ENCODE assay signal across 24 cellular contexts in genomic region chr2:216071452-216071851, GRCh38. TPM values are rescaled to one million over a fixed set of nuclear protein-coding genes. Genes with fewer than 3 reads are reported as not detected.
"Had no signal": no experiment of that assay in that cellular context is flagged by ENCODE, and none has a peak within 500 bp of the region (broad histone marks: within the 10 kb centered on the region; RNA-seq: fewer than 3 reads in every experiment).

No MANE protein-coding gene starts in this region.

- H3K9me3 Mint-ChIP-seq: activated CD8-positive, alpha-beta T cell treated with anti-CD3 and anti-CD28 coated beads for 36 hours; activated naive CD8-positive, alpha-beta T cell treated with anti-CD3 and anti-CD28 coated beads, Interleukin-2, amount 10 ng/mL, durations not matched to agents 7 days and 5 days; activated T-cell treated with anti-CD3 and anti-CD28 coated beads, Interleukin-2, amount 50 U/mL, for 72 hours; central memory CD8-positive, alpha-beta T cell had no signal

- H3K9me3 ChIP-seq: Peyer's patch had no signal

- H3K27ac ChIP-seq: KMS-11, Peyer's patch, RWPE1, VCaP had no signal

- H3K9ac ChIP-seq: KMS-11 had no signal

- H3K4me3 Mint-ChIP-seq: activated CD8-positive, alpha-beta T cell treated with anti-CD3 and anti-CD28 coated beads for 36 hours; activated naive CD8-positive, alpha-beta T cell treated with anti-CD3 and anti-CD28 coated beads, Interleukin-2, amount 10 ng/mL, durations not matched to agents 7 days and 5 days; activated T-cell treated with anti-CD3 and anti-CD28 coated beads, Interleukin-2, amount 50 U/mL, for 72 hours; central memory CD8-positive, alpha-beta T cell had no signal

- H3K27me3 ChIP-seq: Peyer's patch had no signal

- DNase-seq: activated CD4-positive, alpha-beta T cell treated with anti-CD3 and anti-CD28 coated beads for 4 hours; activated CD8-positive, alpha-beta memory T cell treated with anti-CD3 and anti-CD28 coated beads, Interleukin-2, amount 50 U/mL, for 4 hours; activated CD8-positive, alpha-beta T cell treated with anti-CD3 and anti-CD28 coated beads for 36 hours; activated naive CD4-positive, alpha-beta T cell treated with anti-CD3 and anti-CD28 coated beads, Interleukin-2, amount 50 U/mL, for 16 hours; activated naive CD8-positive, alpha-beta T cell treated with anti-CD3 and anti-CD28 coated beads, Interleukin-2, amount 10 ng/mL, durations not matched to agents 7 days and 5 days; activated T-cell treated with anti-CD3 and anti-CD28 coated beads, Interleukin-2, amount 50 U/mL, for 72 hours; aorta; NCI-H1092; NCI-H1417 treated with DMSO at 0.1 percent for 48 hours; NCI-H2029; NCI-H2107; NCI-H2171 treated with DMSO at 0.1 percent for 48 hours; NCI-H226; NCI-H526 treated with DMSO at 0.1 percent for 48 hours; NCI-H82; NK-92 treated with Interleukin-12 subunit alpha and Interleukin-12 subunit beta, amount 100 ng/mL, for 24 hours; Peyer's patch; Right ventricle myocardium superior; T-helper 2 cell; T1000 had no signal

- ATAC-seq: activated CD8-positive, alpha-beta T cell treated with anti-CD3 and anti-CD28 coated beads for 36 hours; activated T-cell treated with anti-CD3 and anti-CD28 coated beads, Interleukin-2, amount 50 U/mL, for 72 hours had no signal

- H3K27ac Mint-ChIP-seq: activated CD8-positive, alpha-beta T cell treated with anti-CD3 and anti-CD28 coated beads for 36 hours; activated naive CD8-positive, alpha-beta T cell treated with anti-CD3 and anti-CD28 coated beads, Interleukin-2, amount 10 ng/mL, durations not matched to agents 7 days and 5 days; activated T-cell treated with anti-CD3 and anti-CD28 coated beads, Interleukin-2, amount 50 U/mL, for 72 hours had no signal

- H3K4me3 ChIP-seq: Peyer's patch had no signal

- H3K27me3 Mint-ChIP-seq: activated CD8-positive, alpha-beta T cell treated with anti-CD3 and anti-CD28 coated beads for 36 hours; activated naive CD8-positive, alpha-beta T cell treated with anti-CD3 and anti-CD28 coated beads, Interleukin-2, amount 10 ng/mL, durations not matched to agents 7 days and 5 days; central memory CD8-positive, alpha-beta T cell had no signal

RNA-seq across cellular contexts. Expression of gene TMEM169, which starts 10.3 kb away (rescaled TPM):
- polyA plus RNA-seq: aorta had no signal
